ENCODE assay signal across 12 cellular contexts in the genomic region with DNA sequence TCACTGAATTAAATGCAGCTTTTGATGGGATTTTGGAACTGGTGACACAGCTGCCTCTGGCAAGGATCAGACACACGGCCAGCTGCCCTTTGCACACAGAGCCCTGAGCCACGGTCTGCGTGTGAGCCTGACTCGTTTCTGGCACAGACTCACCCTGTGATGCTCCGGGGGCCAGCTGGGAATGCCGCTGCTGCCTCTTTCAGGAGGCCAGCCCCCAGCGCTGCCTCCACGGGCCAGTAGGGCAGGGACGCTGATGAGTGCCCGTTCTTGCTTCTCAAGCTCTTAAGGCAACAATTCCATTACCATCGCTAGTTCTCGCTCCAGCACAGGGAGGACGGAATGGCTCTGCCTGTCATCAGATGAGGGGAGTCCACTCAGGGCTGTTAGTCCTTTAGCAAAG.
DNase-seq lines count a peak whose midpoint lies in the region; ATAC-seq and TF ChIP-seq lines count a peak whose summit lies in the region.
"Had no signal": no experiment of that assay in that cellular context is flagged by ENCODE, and none has a peak within 500 bp of the region (broad histone marks: within the 10 kb centered on the region; RNA-seq: fewer than 3 reads in every experiment).

No MANE protein-coding gene starts in this region.

- no peak overlapping the region for H3K27ac Mint-ChIP-seq in progenitor cell of endocrine pancreas
- H3K27ac Mint-ChIP-seq: memory B cell had no signal

- peak; percentile 12 for TF ChIP-seq CTCF in fibroblast of the aortic adventitia (IDR thresholded peaks at IDR 0.05; ENCODE audit: insufficient read depth, low read length)
- TF ChIP-seq CTCF in progenitor cell of endocrine pancreas (IDR thresholded peaks at IDR 0.05; ENCODE audit: unreplicated experiment): no peak

- peaks cover 19% of the 10 kb centered on the region for H3K4me1 ChIP-seq in ACC112 (ENCODE audit: control insufficient read depth, insufficient read depth, low read length, unreplicated experiment)

- H3K27me3 ChIP-seq in ACC112 (ENCODE audit: insufficient read depth, low read length): peaks cover 5% of the 10 kb centered on the region; the same call in 1 of the 2 replicates

- DNase-seq in NCI-H1092 treated with DMSO at 0.1 percent for 48 hours (lab: John Stamatoyannopoulos, UW) (peak; percentile 33), fibroblast of the aortic adventitia (ENCODE audit: low read depth) (peak; percentile 62), myocyte (ENCODE audit: low read depth) (peak; percentile 88), progenitor cell of endocrine pancreas (ENCODE audit: low spot score, unreplicated experiment) (no peak)
- DNase-seq: H7, small intestine, T-helper 2 cell had no signal

- H3K36me3 ChIP-seq in ACC112 (ENCODE audit: insufficient read depth, low read length): no peaks in the 10 kb centered on the region

- H3K27ac ChIP-seq in ACC112 (ENCODE audit: low read depth, low read length): no peak overlapping the region

- H2AFZ ChIP-seq in ACC112 (ENCODE audit: low read length, unreplicated experiment): peak overlapping the region; percentile 62

- no peaks in the 10 kb centered on the region for H3K4me1 Mint-ChIP-seq in progenitor cell of endocrine pancreas (ENCODE audit: low read depth)

- no peak overlapping the region for H3K4me3 Mint-ChIP-seq in progenitor cell of endocrine pancreas (ENCODE audit: low read depth)
- H3K4me3 Mint-ChIP-seq: memory B cell had no signal

- H3K27me3 Mint-ChIP-seq in progenitor cell of endocrine pancreas: peaks cover 2% of the 10 kb centered on the region
- H3K27me3 Mint-ChIP-seq: memory B cell had no signal

- H3K9me3 Mint-ChIP-seq in progenitor cell of endocrine pancreas (ENCODE audit: low read depth): peaks cover 7% of the 10 kb centered on the region
- H3K9me3 Mint-ChIP-seq: memory B cell had no signal

- H3K4me3 ChIP-seq in ACC112 (ENCODE audit: low read depth, low read length) (peak overlapping the region; percentile 44), fibroblast of the aortic adventitia (ENCODE audit: low read depth, low read length) (no peak overlapping the region)

- H3K36me3 Mint-ChIP-seq in progenitor cell of endocrine pancreas (ENCODE audit: insufficient read depth): no peaks in the 10 kb centered on the region
- H3K36me3 Mint-ChIP-seq: memory B cell had no signal

- no peak for ATAC-seq in HG03095 (IDR thresholded peaks at IDR 0.05; ENCODE audit: unreplicated experiment)
- ATAC-seq in GM21786 (IDR thresholded peaks at IDR 0.05; ENCODE audit: unreplicated experiment): no peak
- ATAC-seq in GM21529 (IDR thresholded peaks at IDR 0.05; ENCODE audit: unreplicated experiment): no peak

- no peaks in the 10 kb centered on the region for H3K79me2 ChIP-seq in ACC112 (ENCODE audit: control insufficient read depth, insufficient read depth, low read length, unreplicated experiment)
